ENCODE assay signal across 13 cellular contexts in the genomic region with DNA sequence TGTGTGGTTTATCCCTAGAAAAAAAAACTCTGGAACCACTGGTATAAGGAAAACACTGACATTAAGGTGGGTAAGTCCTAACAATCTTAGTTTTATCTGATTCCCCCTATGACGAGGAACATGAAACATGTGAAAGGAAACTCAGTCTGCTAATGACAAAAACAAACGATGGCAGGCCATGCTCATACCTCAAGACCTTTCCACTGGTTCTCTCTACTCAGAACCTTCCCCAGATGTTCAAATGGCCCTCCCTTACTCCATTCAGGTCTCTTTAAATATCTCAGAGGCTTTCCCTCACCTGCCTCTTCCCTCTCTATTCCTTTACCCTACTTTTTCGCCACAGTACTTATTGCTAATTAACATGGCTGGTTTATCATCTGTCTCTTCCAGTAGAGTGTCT. TPM values are rescaled to one million over a fixed set of nuclear protein-coding genes. Genes with fewer than 3 reads are reported as not detected.
DNase-seq lines count a peak whose midpoint lies in the region; ATAC-seq and TF ChIP-seq lines count a peak whose summit lies in the region.
"Had no signal": no experiment of that assay in that cellular context is flagged by ENCODE, and none has a peak within 500 bp of the region (broad histone marks: within the 10 kb centered on the region; RNA-seq: fewer than 3 reads in every experiment).

No MANE protein-coding gene starts in this region.

- intact Hi-C loops in CD14-positive monocyte (cut with micrococcal nuclease) (loop anchor here (10.0 kb wide), 3 partner anchors 618 to 908 kb away; a partner anchor contains a TSS), transverse colon (cut with DNase I; ENCODE audit: low total_unique reads) (no loop called here), uterus (cut with DNase I; ENCODE audit: low total_unique reads) (no loop called here)

- peaks cover 66% of the 10 kb centered on the region for H3K4me1 Mint-ChIP-seq in CD14-positive monocyte
- H3K4me1 Mint-ChIP-seq in GM23338, result peaks cover 25% of the 10 kb centered on the region
- H3K4me1 Mint-ChIP-seq in activated T-helper 17 cell treated with anti-CD3 and anti-CD28 coated beads, Interleukin-2, amount 50 U/mL, for 72 hours, result peaks cover 25% of the 10 kb centered on the region
- peaks cover 46 to 59% (median 52%) of the 10 kb centered on the region in 3 donors for H3K4me1 Mint-ChIP-seq in naive B cell

- no peaks in the 10 kb centered on the region for H3K9me2 ChIP-seq in GM23338 (ENCODE audit: insufficient read depth)

- peak overlapping the region; percentile 91 to 99 (median 97) for H3K27ac Mint-ChIP-seq in CD14-positive monocyte
- H3K27ac Mint-ChIP-seq in GM23338, result no peak overlapping the region; the same call in 1 of the 2 replicates
- peak overlapping the region; percentile 95 for H3K27ac Mint-ChIP-seq in activated T-helper 17 cell treated with anti-CD3 and anti-CD28 coated beads, Interleukin-2, amount 50 U/mL, for 72 hours
- H3K27ac Mint-ChIP-seq in naive B cell, result peak overlapping the region in 4 of 6 donors; percentile 37 to 89 (median 80)

- peaks cover 60% of the 10 kb centered on the region for H3K79me2 ChIP-seq in GM23338 (replicated peaks; ENCODE audit: insufficient read depth)

- peak overlapping the region; percentile 95 to 99 for H3K4me3 Mint-ChIP-seq in CD14-positive monocyte
- peak overlapping the region; percentile 97 for H3K4me3 Mint-ChIP-seq in GM23338
- peak overlapping the region; percentile 97 for H3K4me3 Mint-ChIP-seq in activated T-helper 17 cell treated with anti-CD3 and anti-CD28 coated beads, Interleukin-2, amount 50 U/mL, for 72 hours
- H3K4me3 Mint-ChIP-seq in naive B cell, result peak overlapping the region; percentile 90 to 98 (median 95)

- no peaks in the 10 kb centered on the region; the same call in 1 of the 2 replicates for H3K36me3 ChIP-seq in GM23338 (ENCODE audit: insufficient read depth)
- no peaks in the 10 kb centered on the region for H3K36me3 ChIP-seq in transverse colon
- H3K36me3 ChIP-seq in uterus, result no peaks in the 10 kb centered on the region

- no peak for TF ChIP-seq EP300 in transverse colon (IDR thresholded peaks at IDR 0.05; ENCODE audit: low read depth)

- no peak for DNase-seq in CD14-positive monocyte (ENCODE audit: low spot score)
- no peak for DNase-seq in GM23338 (ENCODE audit: low spot score)
- DNase-seq in naive B cell, result no peak
- no peak for DNase-seq in transverse colon
- no peak for DNase-seq in uterus
- no peak for DNase-seq in NCI-H2196 (lab: John Stamatoyannopoulos, UW; ENCODE audit: unreplicated experiment)
- DNase-seq: head of caudate nucleus, right cardiac atrium, substantia nigra had no signal

- H3K9me3 Mint-ChIP-seq in CD14-positive monocyte (peaks cover 0 to 3% (median 0%) of the 10 kb centered on the region in 7 donors), GM23338 (no peaks in the 10 kb centered on the region), naive B cell (no peaks in the 10 kb centered on the region)
- no peaks in the 10 kb centered on the region for H3K9me3 Mint-ChIP-seq in activated T-helper 17 cell treated with anti-CD3 and anti-CD28 coated beads, Interleukin-2, amount 50 U/mL, for 72 hours

- no peaks in the 10 kb centered on the region for H3F3A ChIP-seq in GM23338 (replicated peaks; ENCODE audit: low read depth)

- H3K27me3 ChIP-seq in GM23338 (ENCODE audit: insufficient read depth) (no peaks in the 10 kb centered on the region), transverse colon (no peaks in the 10 kb centered on the region), uterus (no peaks in the 10 kb centered on the region)

- H4K20me1 ChIP-seq in GM23338 (replicated peaks; ENCODE audit: insufficient read depth), result peaks cover 4% of the 10 kb centered on the region; the same call in 1 of the 2 replicates

- H3K4me2 ChIP-seq in GM23338, result peak overlapping the region; percentile 85; the same call in 1 of the 2 replicates

- H3K27ac ChIP-seq in GM23338 (ENCODE audit: low read depth) (no peak overlapping the region), transverse colon (peak overlapping the region in 2 of 4 donors; percentile 91 to 98), uterus (no peak overlapping the region)

- H3K9me3 ChIP-seq in transverse colon (no peaks in the 10 kb centered on the region), uterus (no peaks in the 10 kb centered on the region)

- peaks cover 0 to 1% (median 0%) of the 10 kb centered on the region in 3 donors for H3K27me3 Mint-ChIP-seq in CD14-positive monocyte (ENCODE audit: low read depth in 3 of 3)
- H3K27me3 Mint-ChIP-seq in GM23338 (ENCODE audit: insufficient read depth, low read depth, poor library complexity), result no peaks in the 10 kb centered on the region
- H3K27me3 Mint-ChIP-seq in activated T-helper 17 cell treated with anti-CD3 and anti-CD28 coated beads, Interleukin-2, amount 50 U/mL, for 72 hours, result no peaks in the 10 kb centered on the region
- H3K27me3 Mint-ChIP-seq in naive B cell, result no peaks in the 10 kb centered on the region

- no peak for ATAC-seq in GM23338
- ATAC-seq in activated T-helper 17 cell treated with anti-CD3 and anti-CD28 coated beads, Interleukin-2, amount 50 U/mL, for 72 hours (replicated peaks), result no peak
- no peak for ATAC-seq in naive B cell (ENCODE audit: low read depth in 2 of 2)
- ATAC-seq in HG03469 (IDR thresholded peaks at IDR 0.05; ENCODE audit: unreplicated experiment), result no peak
- ATAC-seq: activated naive CD4-positive, alpha-beta T cell treated with anti-CD3 and anti-CD28 coated beads, Interleukin-2, amount 50 U/mL, for 72 hours; right cardiac atrium; Right ventricle myocardium inferior had no signal

- WGBS in transverse colon (ENCODE audit: low coverage in 1 of 2), 2 donors, result 49 to 63% methylated on average over 2 to 3 of the region's 3 CpGs

- in situ Hi-C loops in transverse colon (cut with MboI; ENCODE audit: low pct_ligation_motif_present in 1 of 4, low pct_unique_long_range_greater_than_20kb in 1 of 4, low sequenced_read_pairs in 3 of 4), result no loop called here

- H2AFZ ChIP-seq in GM23338, result no peak overlapping the region

- H3K4me3 ChIP-seq in GM23338 (peak overlapping the region; percentile 74), transverse colon (no peak overlapping the region), uterus (no peak overlapping the region)

- H3K4me1 ChIP-seq in GM23338 (ENCODE audit: insufficient read depth) (peaks cover 9% of the 10 kb centered on the region; the same call in 1 of the 2 replicates), transverse colon (peaks cover 3 to 17% (median 15%) of the 10 kb centered on the region in 4 donors), uterus (no peaks in the 10 kb centered on the region)

- TF ChIP-seq CTCF in CD14-positive monocyte (IDR thresholded peaks at IDR 0.05) (no peak), GM23338 (conservative IDR thresholded peaks at IDR 0.05; ENCODE audit: low read depth in 2 of 2) (no peak), transverse colon (IDR thresholded peaks at IDR 0.05) (no peak), uterus (IDR thresholded peaks at IDR 0.05) (no peak)

- H3K36me3 Mint-ChIP-seq in CD14-positive monocyte (peaks cover 3 to 4% of the 10 kb centered on the region in 2 donors), GM23338 (ENCODE audit: low read depth) (peaks cover 10% of the 10 kb centered on the region), naive B cell (peaks cover 0 to 5% of the 10 kb centered on the region in 2 donors)
- H3K36me3 Mint-ChIP-seq in activated T-helper 17 cell treated with anti-CD3 and anti-CD28 coated beads, Interleukin-2, amount 50 U/mL, for 72 hours (ENCODE audit: low read depth), result no peaks in the 10 kb centered on the region

- TF ChIP-seq POLR2A in transverse colon (IDR thresholded peaks at IDR 0.05) (no peak), uterus (IDR thresholded peaks at IDR 0.05) (no peak)

TF ChIP-seq in GM23338, 12 proteins besides CTCF, POLR2A, EP300 and RAD21 (continues in another document):
- TF ChIP-seq ZNF114 (CRISPR knock-in tag; IDR thresholded peaks at IDR 0.05), result no peak
- no peak for TF ChIP-seq STAT1 (IDR thresholded peaks at IDR 0.05; ENCODE audit: unreplicated experiment)
- TF ChIP-seq, protein P1, sequence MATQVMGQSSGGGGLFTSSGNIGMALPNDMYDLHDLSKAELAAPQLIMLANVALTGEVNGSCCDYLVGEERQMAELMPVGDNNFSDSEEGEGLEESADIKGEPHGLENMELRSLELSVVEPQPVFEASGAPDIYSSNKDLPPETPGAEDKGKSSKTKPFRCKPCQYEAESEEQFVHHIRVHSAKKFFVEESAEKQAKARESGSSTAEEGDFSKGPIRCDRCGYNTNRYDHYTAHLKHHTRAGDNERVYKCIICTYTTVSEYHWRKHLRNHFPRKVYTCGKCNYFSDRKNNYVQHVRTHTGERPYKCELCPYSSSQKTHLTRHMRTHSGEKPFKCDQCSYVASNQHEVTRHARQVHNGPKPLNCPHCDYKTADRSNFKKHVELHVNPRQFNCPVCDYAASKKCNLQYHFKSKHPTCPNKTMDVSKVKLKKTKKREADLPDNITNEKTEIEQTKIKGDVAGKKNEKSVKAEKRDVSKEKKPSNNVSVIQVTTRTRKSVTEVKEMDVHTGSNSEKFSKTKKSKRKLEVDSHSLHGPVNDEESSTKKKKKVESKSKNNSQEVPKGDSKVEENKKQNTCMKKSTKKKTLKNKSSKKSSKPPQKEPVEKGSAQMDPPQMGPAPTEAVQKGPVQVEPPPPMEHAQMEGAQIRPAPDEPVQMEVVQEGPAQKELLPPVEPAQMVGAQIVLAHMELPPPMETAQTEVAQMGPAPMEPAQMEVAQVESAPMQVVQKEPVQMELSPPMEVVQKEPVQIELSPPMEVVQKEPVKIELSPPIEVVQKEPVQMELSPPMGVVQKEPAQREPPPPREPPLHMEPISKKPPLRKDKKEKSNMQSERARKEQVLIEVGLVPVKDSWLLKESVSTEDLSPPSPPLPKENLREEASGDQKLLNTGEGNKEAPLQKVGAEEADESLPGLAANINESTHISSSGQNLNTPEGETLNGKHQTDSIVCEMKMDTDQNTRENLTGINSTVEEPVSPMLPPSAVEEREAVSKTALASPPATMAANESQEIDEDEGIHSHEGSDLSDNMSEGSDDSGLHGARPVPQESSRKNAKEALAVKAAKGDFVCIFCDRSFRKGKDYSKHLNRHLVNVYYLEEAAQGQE (IDR thresholded peaks at IDR 0.05; ENCODE audit: unreplicated experiment), result no peak

RNA-seq across cellular contexts. Expression of a gene that starts 1.6 kb away (rescaled TPM):
- 10 to 100 TPM; 25.4 to 34.1 TPM for polyA plus RNA-seq in CD14-positive monocyte
- total RNA-seq in GM23338 (2014; rRNA removed; shearing (Covaris generic)), result 36.4 and 40.2 TPM in 2 replicates
- polyA plus RNA-seq in GM23338 (2016; fragmentation: Nextera tagmentation; extraction: Ambion mirVana), result 12.4 and 12.8 TPM in 2 replicates
- total RNA-seq in activated T-helper 17 cell treated with anti-CD3 and anti-CD28 coated beads, Interleukin-2, amount 50 U/mL, for 72 hours, result 10 to 100 TPM; 31.3 to 46.4 TPM
- 10 to 100 TPM; 13.3 to 24.4 (median 16.5) TPM for polyA plus RNA-seq in naive B cell (ENCODE audit: low read depth in 6 of 6)
- 10 to 100 TPM; 23.3 to 43.6 (median 30.0) TPM for total RNA-seq in transverse colon
- total RNA-seq in uterus, result 10 to 100 TPM; 19.7 to 62.3 (median 38.8) TPM

Comparison
In these comparisons a context has a peak if more than half of its experiments do, and no peak if none do; other contexts are left out.
1. intact Hi-C loops: an anchor here in CD14-positive monocyte (10.0 kb wide); none called in transverse colon and uterus.